ENCODE assay signal across 8 cellular contexts in the genomic region with DNA sequence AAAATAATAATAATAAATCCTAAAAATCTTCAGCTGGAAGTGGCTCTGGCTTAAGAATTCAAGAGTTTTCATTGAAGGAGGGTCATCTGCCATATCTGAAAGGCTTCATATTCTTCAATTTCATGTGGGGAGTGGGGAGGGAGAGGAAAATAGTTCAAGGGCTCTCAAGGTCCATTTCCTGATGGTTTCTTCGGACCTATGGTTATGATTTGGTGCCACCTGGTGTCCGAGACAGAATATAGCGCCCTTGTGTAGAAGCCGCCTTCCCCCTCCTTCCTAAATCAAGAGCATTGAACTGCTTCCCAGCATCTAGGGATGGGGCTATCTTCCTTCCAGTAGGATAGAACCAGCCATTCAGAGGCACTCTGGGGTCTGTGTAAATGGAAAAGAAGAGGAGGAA. TPM values are rescaled to one million over a fixed set of nuclear protein-coding genes. Genes with fewer than 3 reads are reported as not detected.
DNase-seq lines count a peak whose midpoint lies in the region; ATAC-seq and TF ChIP-seq lines count a peak whose summit lies in the region.

No MANE protein-coding gene starts in this region.

- H3K9me3 Mint-ChIP-seq in activated T-cell treated with anti-CD3 and anti-CD28 coated beads, Interleukin-2, amount 50 U/mL, for 24 hours, result no peaks in the 10 kb centered on the region
- H3K9me3 Mint-ChIP-seq in activated T-helper 17 cell treated with anti-CD3 and anti-CD28 coated beads, Interleukin-2, amount 50 U/mL, for 72 hours, result no peaks in the 10 kb centered on the region

- ATAC-seq in activated T-helper 17 cell treated with anti-CD3 and anti-CD28 coated beads, Interleukin-2, amount 50 U/mL, for 72 hours (replicated peaks), result no peak

- no peaks in the 10 kb centered on the region for H3K27me3 ChIP-seq in neutrophil

- peaks cover 15% of the 10 kb centered on the region for H3K36me3 Mint-ChIP-seq in activated T-cell treated with anti-CD3 and anti-CD28 coated beads, Interleukin-2, amount 50 U/mL, for 24 hours (ENCODE audit: low read depth)
- H3K36me3 Mint-ChIP-seq in activated T-helper 17 cell treated with anti-CD3 and anti-CD28 coated beads, Interleukin-2, amount 50 U/mL, for 72 hours (ENCODE audit: low read depth), result peaks cover 31% of the 10 kb centered on the region

- H3K27ac ChIP-seq in neutrophil, result no peak overlapping the region

- peaks cover 9 to 20% of the 10 kb centered on the region in 2 experiments for H3K4me1 ChIP-seq in neutrophil (ENCODE audit: control insufficient read depth in 1 of 2, insufficient read depth in 1 of 2, low read depth in 1 of 2, low read length in 1 of 2)

- no peaks in the 10 kb centered on the region for H3K9me3 ChIP-seq in neutrophil

- H3K4me1 Mint-ChIP-seq in activated T-cell treated with anti-CD3 and anti-CD28 coated beads, Interleukin-2, amount 50 U/mL, for 24 hours (ENCODE audit: low read depth), result peaks cover 15% of the 10 kb centered on the region
- peaks cover 5% of the 10 kb centered on the region for H3K4me1 Mint-ChIP-seq in activated T-helper 17 cell treated with anti-CD3 and anti-CD28 coated beads, Interleukin-2, amount 50 U/mL, for 72 hours

- DNase-seq in DMS153 treated with DMSO at 0.1 percent for 48 hours (lab: John Stamatoyannopoulos, UW; ENCODE audit: unreplicated experiment), result peak; percentile 21
- peak; percentile 49 for DNase-seq in HT1080 (ENCODE audit: low read depth)
- peak; percentile 38 for DNase-seq in NOMO-1 treated with DMSO at 0.1 percent for 48 hours (lab: John Stamatoyannopoulos, UW; ENCODE audit: unreplicated experiment)
- peak; percentile 37 for DNase-seq in activated T-cell treated with anti-CD3 and anti-CD28 coated beads, Interleukin-2, amount 50 U/mL, for 24 hours
- DNase-seq in fibroblast of pulmonary artery (ENCODE audit: low read depth), result peak; percentile 79
- DNase-seq in mesenteric fat pad (ENCODE audit: low spot score), result no peak

- TF ChIP-seq CTCF in fibroblast of pulmonary artery (IDR thresholded peaks at IDR 0.05; ENCODE audit: low read length, missing control alignments) (peak; percentile 60), neutrophil (IDR thresholded peaks at IDR 0.05) (peak; percentile 83)

- no peak overlapping the region for H3K27ac Mint-ChIP-seq in activated T-cell treated with anti-CD3 and anti-CD28 coated beads, Interleukin-2, amount 50 U/mL, for 24 hours
- H3K27ac Mint-ChIP-seq in activated T-helper 17 cell treated with anti-CD3 and anti-CD28 coated beads, Interleukin-2, amount 50 U/mL, for 72 hours, result no peak overlapping the region

- no peaks in the 10 kb centered on the region for H3K36me3 ChIP-seq in neutrophil

- H3K4me3 ChIP-seq in fibroblast of pulmonary artery (replicated peaks; ENCODE audit: low read depth, low read length), result no peak overlapping the region
- no peak overlapping the region for H3K4me3 ChIP-seq in neutrophil (ENCODE audit: low read depth in 1 of 2, low read length in 1 of 2)

- H3K4me3 Mint-ChIP-seq in activated T-cell treated with anti-CD3 and anti-CD28 coated beads, Interleukin-2, amount 50 U/mL, for 24 hours, result no peak overlapping the region
- no peak overlapping the region for H3K4me3 Mint-ChIP-seq in activated T-helper 17 cell treated with anti-CD3 and anti-CD28 coated beads, Interleukin-2, amount 50 U/mL, for 72 hours

- peaks cover 18% of the 10 kb centered on the region for H3K27me3 Mint-ChIP-seq in activated T-cell treated with anti-CD3 and anti-CD28 coated beads, Interleukin-2, amount 50 U/mL, for 24 hours
- no peaks in the 10 kb centered on the region for H3K27me3 Mint-ChIP-seq in activated T-helper 17 cell treated with anti-CD3 and anti-CD28 coated beads, Interleukin-2, amount 50 U/mL, for 72 hours

RNA-seq across cellular contexts. Expression of gene NLGN3, which starts 34.3 kb away (rescaled TPM):
- total RNA-seq in HT1080 (2014; rRNA removed; shearing (Covaris generic)), result 0.06 TPM in 1 of 2 replicates, not detected in the other
- polyA plus RNA-seq in HT1080 (2015; cell fraction: cytosol; rRNA removed), result 0.09 and 0.11 TPM in 2 replicates
- polyA plus RNA-seq in HT1080 (2015; cell fraction: nucleus; rRNA removed), result 1.1 and 1.6 TPM in 2 replicates
- total RNA-seq in activated T-helper 17 cell treated with anti-CD3 and anti-CD28 coated beads, Interleukin-2, amount 50 U/mL, for 72 hours, result 1 to 10 TPM; 1.6 to 6.4 TPM
- 0.48 TPM for total RNA-seq in mesenteric fat pad

RNA-seq across cellular contexts. Expression of gene GJB1, which starts 44.1 kb away (rescaled TPM):
- total RNA-seq in HT1080 (2014; rRNA removed; shearing (Covaris generic)), result not detected in 2 replicates
- polyA plus RNA-seq in HT1080 (2015; cell fraction: cytosol; rRNA removed), result not detected in 2 replicates
- not detected in 2 replicates for polyA plus RNA-seq in HT1080 (2015; cell fraction: nucleus; rRNA removed)
- total RNA-seq in activated T-helper 17 cell treated with anti-CD3 and anti-CD28 coated beads, Interleukin-2, amount 50 U/mL, for 72 hours, result under 1 TPM in 1 of 2 donors, not detected in 1; 0.21 TPM
- total RNA-seq in mesenteric fat pad, result not detected
